In the genomic region with DNA sequence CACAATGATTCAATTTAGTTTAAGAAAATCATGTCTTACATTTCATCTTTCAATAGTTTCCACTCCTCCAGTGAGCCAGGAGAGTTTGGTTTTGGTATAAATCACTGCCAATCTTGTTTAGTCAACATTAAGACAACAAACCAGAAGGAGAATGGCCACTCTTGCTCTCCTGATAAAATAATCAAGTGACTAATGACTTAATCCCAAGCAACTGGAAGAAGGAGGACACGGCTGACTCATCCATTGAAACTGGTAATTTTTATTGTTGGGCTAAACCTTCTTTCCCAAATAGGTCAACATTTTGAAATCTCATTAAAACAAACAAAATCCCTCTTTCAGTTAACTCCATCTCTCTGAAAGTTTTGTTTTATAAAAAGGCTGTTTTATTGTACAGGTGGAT, we compare ENCODE assay signal across 28 cellular contexts.
A peak's percentile ranks its signal among the peaks of the same experiment; 100 is the strongest.
DNase-seq lines count a peak whose midpoint lies in the region; ATAC-seq and TF ChIP-seq lines count a peak whose summit lies in the region.
"Had no signal": no experiment of that assay in that cellular context is flagged by ENCODE, and none has a peak within 500 bp of the region (broad histone marks: within the 10 kb centered on the region; RNA-seq: fewer than 3 reads in every experiment).

No MANE protein-coding gene starts in this region.

- peaks cover 0 to 23% of the 10 kb centered on the region in 2 donors for H3K27me3 ChIP-seq in breast epithelium
- H3K27me3 ChIP-seq: BE2C, gastrocnemius medialis, Peyer's patch had no signal

- H3K27me3 Mint-ChIP-seq in MCF 10A (ENCODE audit: insufficient read depth, unreplicated experiment): peaks cover 8% of the 10 kb centered on the region
- H3K27me3 Mint-ChIP-seq in activated T-cell treated with anti-CD3 and anti-CD28 coated beads, Interleukin-2, amount 50 U/mL, for 24 hours: peaks cover 23% of the 10 kb centered on the region
- H3K27me3 Mint-ChIP-seq: activated naive CD8-positive, alpha-beta T cell treated with anti-CD3 and anti-CD28 coated beads, Interleukin-2, amount 50 U/mL, for 24 hours; stimulated activated naive CD8-positive, alpha-beta T cell treated with anti-CD3 and anti-CD28 coated beads, Interleukin-15, amount 100 ng/mL, for 72 hours had no signal

- intact Hi-C loops in MCF 10A (cut with micrococcal nuclease): no loop called here
- intact Hi-C loops in breast epithelium (cut with DNase I; ENCODE audit: low total_unique reads): no loop called here

- CTCF ChIA-PET in MCF 10A (lab: Yijun Ruan, JAX): no interaction called here

- TF ChIP-seq CTCF in MCF 10A (IDR thresholded peaks at IDR 0.05; ENCODE audit: unreplicated experiment) (no peak), breast epithelium (IDR thresholded peaks at IDR 0.05) (no peak), fibroblast of pulmonary artery (IDR thresholded peaks at IDR 0.05; ENCODE audit: low read length, missing control alignments) (no peak)

- no peak overlapping the region for H3K4me3 Mint-ChIP-seq in MCF 10A (ENCODE audit: unreplicated experiment)
- H3K4me3 Mint-ChIP-seq in activated T-cell treated with anti-CD3 and anti-CD28 coated beads, Interleukin-2, amount 50 U/mL, for 24 hours: no peak overlapping the region
- H3K4me3 Mint-ChIP-seq: activated naive CD8-positive, alpha-beta T cell treated with anti-CD3 and anti-CD28 coated beads, Interleukin-2, amount 50 U/mL, for 24 hours; naive thymus-derived CD8-positive, alpha-beta T cell; stimulated activated naive CD8-positive, alpha-beta T cell treated with anti-CD3 and anti-CD28 coated beads, Interleukin-15, amount 100 ng/mL, for 72 hours; T-helper 1 cell treated with Interleukin-12 subunit alpha and Interleukin-12 subunit beta and Interleukin-4 antibody, amounts not matched to agents 30 μg/mL and 1 μg/mL, for 36 hours had no signal

- no peak for TF ChIP-seq POLR2A in breast epithelium (IDR thresholded peaks at IDR 0.05)

- no peaks in the 10 kb centered on the region for H3K36me3 ChIP-seq in breast epithelium
- H3K36me3 ChIP-seq: BE2C, gastrocnemius medialis, Peyer's patch had no signal

- no peak for ATAC-seq in activated naive CD4-positive, alpha-beta T cell treated with anti-CD3 and anti-CD28 coated beads, Interleukin-2, amount 50 U/mL, for 72 hours
- ATAC-seq: activated naive CD8-positive, alpha-beta T cell treated with anti-CD3 and anti-CD28 coated beads, Interleukin-2, amount 50 U/mL, for 24 hours; gastrocnemius medialis; HepG2; naive thymus-derived CD8-positive, alpha-beta T cell; stimulated activated naive CD8-positive, alpha-beta T cell treated with anti-CD3 and anti-CD28 coated beads, Interleukin-15, amount 100 ng/mL, for 72 hours had no signal

- POLR2A ChIA-PET in MCF 10A (lab: Yijun Ruan, JAX): interaction anchor here (1.2 kb wide), 1 partner anchor 19 kb away, joined by 5 read pairs; no protein-coding TSS in a partner anchor

- no peaks in the 10 kb centered on the region for H3K9me3 Mint-ChIP-seq in MCF 10A (ENCODE audit: unreplicated experiment)
- H3K9me3 Mint-ChIP-seq in activated T-cell treated with anti-CD3 and anti-CD28 coated beads, Interleukin-2, amount 50 U/mL, for 24 hours: no peaks in the 10 kb centered on the region
- H3K9me3 Mint-ChIP-seq in activated naive CD4-positive, alpha-beta T cell treated with anti-CD3 and anti-CD28 coated beads, Interleukin-2, amount 50 U/mL, for 72 hours: peaks cover 0 to 5% of the 10 kb centered on the region in 2 donors
- H3K9me3 Mint-ChIP-seq: activated naive CD8-positive, alpha-beta T cell treated with anti-CD3 and anti-CD28 coated beads, Interleukin-2, amount 50 U/mL, for 24 hours; stimulated activated naive CD8-positive, alpha-beta T cell treated with anti-CD3 and anti-CD28 coated beads, Interleukin-15, amount 100 ng/mL, for 72 hours had no signal

- no peaks in the 10 kb centered on the region for H3K36me3 Mint-ChIP-seq in MCF 10A (ENCODE audit: insufficient read depth, unreplicated experiment)
- no peaks in the 10 kb centered on the region for H3K36me3 Mint-ChIP-seq in activated T-cell treated with anti-CD3 and anti-CD28 coated beads, Interleukin-2, amount 50 U/mL, for 24 hours (ENCODE audit: low read depth)
- H3K36me3 Mint-ChIP-seq in activated naive CD4-positive, alpha-beta T cell treated with anti-CD3 and anti-CD28 coated beads, Interleukin-2, amount 50 U/mL, for 72 hours: no peaks in the 10 kb centered on the region

- no peaks in the 10 kb centered on the region for H3K9me3 ChIP-seq in breast epithelium
- H3K9me3 ChIP-seq: BE2C, gastrocnemius medialis, Peyer's patch had no signal

- H3K4me1 Mint-ChIP-seq in MCF 10A (ENCODE audit: insufficient read depth, unreplicated experiment): peaks cover 5% of the 10 kb centered on the region
- no peaks in the 10 kb centered on the region for H3K4me1 Mint-ChIP-seq in activated T-cell treated with anti-CD3 and anti-CD28 coated beads, Interleukin-2, amount 50 U/mL, for 24 hours (ENCODE audit: low read depth)
- H3K4me1 Mint-ChIP-seq: activated naive CD8-positive, alpha-beta T cell treated with anti-CD3 and anti-CD28 coated beads, Interleukin-2, amount 50 U/mL, for 24 hours; naive thymus-derived CD8-positive, alpha-beta T cell; stimulated activated naive CD8-positive, alpha-beta T cell treated with anti-CD3 and anti-CD28 coated beads, Interleukin-15, amount 100 ng/mL, for 72 hours had no signal

- BruUV-seq in MCF 10A (replicated peaks; lab: Mats Ljungman, UMichigan): no TSS peak

- no peak overlapping the region for H3K4me3 ChIP-seq in breast epithelium
- no peak overlapping the region for H3K4me3 ChIP-seq in fibroblast of pulmonary artery (replicated peaks; ENCODE audit: low read depth, low read length)
- H3K4me3 ChIP-seq: coronary artery, gastrocnemius medialis, Peyer's patch had no signal

- peak; percentile 40 for DNase-seq in MCF 10A (ENCODE audit: unreplicated experiment)
- no peak for DNase-seq in breast epithelium (ENCODE audit: low spot score in 2 of 2)
- peak; percentile 23 for DNase-seq in astrocyte of the hippocampus (ENCODE audit: low read depth, low spot score)
- DNase-seq in fibroblast of pulmonary artery (ENCODE audit: low read depth): peak; percentile 44
- no peak for DNase-seq in activated T-cell treated with anti-CD3 and anti-CD28 coated beads, Interleukin-2, amount 50 U/mL, for 24 hours
- no peak for DNase-seq in D341Med (ENCODE audit: low spot score)
- DNase-seq in SHP77 treated with DMSO at 0.1 percent for 48 hours (lab: John Stamatoyannopoulos, UW): no peak
- no peak for DNase-seq in activated naive CD4-positive, alpha-beta T cell treated with anti-CD3 and anti-CD28 coated beads, Interleukin-2, amount 50 U/mL, for 72 hours (ENCODE audit: low spot score in 2 of 2)
- DNase-seq: 8988T; activated CD8-positive, alpha-beta memory T cell treated with anti-CD3 and anti-CD28 coated beads, Interleukin-2, amount 50 U/mL, for 4 hours; activated effector memory CD4-positive, alpha-beta T cell treated with Interleukin-2 at 50 U/mL for 16 hours; activated naive CD8-positive, alpha-beta T cell treated with anti-CD3 and anti-CD28 coated beads, Interleukin-2, amount 50 U/mL, for 24 hours; BE2C; COR-L47; DND-41; gastrocnemius medialis; naive thymus-derived CD8-positive, alpha-beta T cell; NCI-H1417; NCI-H2081 treated with DMSO at 0.1 percent for 48 hours; NCI-H446; Peyer's patch; stimulated activated naive CD8-positive, alpha-beta T cell treated with anti-CD3 and anti-CD28 coated beads, Interleukin-15, amount 100 ng/mL, for 72 hours; trophoblast cell had no signal

- H3K27ac Mint-ChIP-seq in MCF 10A (ENCODE audit: low read depth, unreplicated experiment): no peak overlapping the region
- no peak overlapping the region for H3K27ac Mint-ChIP-seq in activated T-cell treated with anti-CD3 and anti-CD28 coated beads, Interleukin-2, amount 50 U/mL, for 24 hours
- no peak overlapping the region for H3K27ac Mint-ChIP-seq in activated naive CD4-positive, alpha-beta T cell treated with anti-CD3 and anti-CD28 coated beads, Interleukin-2, amount 50 U/mL, for 72 hours
- H3K27ac Mint-ChIP-seq: activated naive CD8-positive, alpha-beta T cell treated with anti-CD3 and anti-CD28 coated beads, Interleukin-2, amount 50 U/mL, for 24 hours; naive thymus-derived CD8-positive, alpha-beta T cell; stimulated activated naive CD8-positive, alpha-beta T cell treated with anti-CD3 and anti-CD28 coated beads, Interleukin-15, amount 100 ng/mL, for 72 hours; T-helper 1 cell treated with Interleukin-12 subunit alpha and Interleukin-12 subunit beta and Interleukin-4 antibody, amounts not matched to agents 30 μg/mL and 1 μg/mL, for 36 hours had no signal

- H3K27ac ChIP-seq in breast epithelium: no peak overlapping the region
- H3K27ac ChIP-seq: coronary artery, gastrocnemius medialis, HL-60, Peyer's patch, VCaP had no signal

- no peaks in the 10 kb centered on the region for H3K4me1 ChIP-seq in breast epithelium
- H3K4me1 ChIP-seq: BE2C, gastrocnemius medialis, Peyer's patch had no signal

Comparison
In these comparisons a context has a peak if more than half of its experiments do, and no peak if none do; other contexts are left out.
1. DNase-seq: peak in MCF 10A (single experiment), astrocyte of the hippocampus (single experiment) and fibroblast of pulmonary artery (single experiment); none in breast epithelium (0 of 2), activated T-cell treated with anti-CD3 and anti-CD28 coated beads, Interleukin-2, amount 50 U/mL, for 24 hours (single experiment), D341Med (single experiment), SHP77 treated with DMSO at 0.1 percent for 48 hours (single experiment) and activated naive CD4-positive, alpha-beta T cell treated with anti-CD3 and anti-CD28 coated beads, Interleukin-2, amount 50 U/mL, for 72 hours (0 of 2).